Comparison of ENCODE assay signal across 3 cellular contexts in genomic region chr16:81971853-81972252, GRCh38.
TF ChIP-seq lines count a peak whose summit lies in the region.

No MANE protein-coding gene starts in this region.

TF ChIP-seq in HepG2, 621 proteins besides CTCF, POLR2A, EP300 and RAD21:
- TF ChIP-seq HNRNPK (IDR thresholded peaks at IDR 0.05; ENCODE audit: low read depth, low read length, poor library complexity, severe bottlenecking), result peak; percentile 39
- TF ChIP-seq ZNF484 (CRISPR knock-in tag; IDR thresholded peaks at IDR 0.05; ENCODE audit: borderline replicate concordance, low read depth), result no peak

TF ChIP-seq in HCT116, 20 proteins besides CTCF, POLR2A, EP300 and RAD21:
- TF ChIP-seq JUND (IDR thresholded peaks at IDR 0.05) (no peak), EGR1 (IDR thresholded peaks at IDR 0.05; ENCODE audit: low read depth) (no peak), ELF1 (IDR thresholded peaks at IDR 0.05; ENCODE audit: borderline replicate concordance, low read depth) (no peak), CBX3 (IDR thresholded peaks at IDR 0.05; ENCODE audit: low read depth) (peak; percentile 71; the same call in 1 of the 2 replicates), ATF3 (IDR thresholded peaks at IDR 0.05) (no peak), SIN3A (IDR thresholded peaks at IDR 0.05; ENCODE audit: low read depth) (no peak), EZH2phosphoT487 (IDR thresholded peaks at IDR 0.05; ENCODE audit: borderline replicate concordance) (no peak), YY1 (IDR thresholded peaks at IDR 0.05; ENCODE audit: extremely low read depth, insufficient replicate concordance, low read depth, low read length) (no peak)

TF ChIP-seq in HEK293, 187 proteins besides CTCF, POLR2A, EP300 and RAD21:
- TF ChIP-seq TRIM28 (IDR thresholded peaks at IDR 0.05; ENCODE audit: borderline replicate concordance, low read length) (peak; percentile 88; the same call in 1 of the 2 replicates), SETDB1 (IDR thresholded peaks at IDR 0.05; ENCODE audit: insufficient read length, low read length) (peak; percentile 89), ZNF791 (tag by site-specific recombination; IDR thresholded peaks at IDR 0.05) (peak; percentile 95), ZNF211 (tag by site-specific recombination; IDR thresholded peaks at IDR 0.05; ENCODE audit: low read depth) (no peak), ZNF629 (tag by site-specific recombination; IDR thresholded peaks at IDR 0.05) (no peak)
